20 cellular contexts compared by ENCODE assay signal in genomic region chr14:37311233-37311632, GRCh38.
DNase-seq lines count a peak whose midpoint lies in the region; ATAC-seq, FAIRE-seq and TF ChIP-seq lines count a peak whose summit lies in the region.
"Had no signal": no experiment of that assay in that cellular context is flagged by ENCODE, and none has a peak within 500 bp of the region (broad histone marks: within the 10 kb centered on the region; RNA-seq: fewer than 3 reads in every experiment).

No MANE protein-coding gene starts in this region.

- H3K9ac ChIP-seq in HepG2 (ENCODE audit: insufficient read depth, low read depth, low read length): no peak overlapping the region
- H3K9ac ChIP-seq: BLaER1 had no signal

- H3K27me3 ChIP-seq in HepG2 (ENCODE audit: control insufficient read depth in 1 of 2, insufficient read depth in 2 of 2, low read length in 2 of 2) (no peaks in the 10 kb centered on the region), right lobe of liver (no peaks in the 10 kb centered on the region)
- H3K27me3 ChIP-seq: BLaER1 had no signal

- in situ Hi-C loops in HepG2 (cut with HindIII; ENCODE audit: extremely low pct_ligation_motif_present, low pct_unique_long_range_greater_than_20kb): no loop called here

- no peaks in the 10 kb centered on the region for H3K79me2 ChIP-seq in HepG2 (ENCODE audit: insufficient read depth, low read length)

- H3K4me3 ChIP-seq in HepG2 (replicated peaks in 1 of 3; ENCODE audit: insufficient read depth in 1 of 3, low read depth in 2 of 3, low read length in 3 of 3) (no peak overlapping the region), right lobe of liver (no peak overlapping the region)
- H3K4me3 ChIP-seq: BLaER1, GM23338 had no signal

- no peak overlapping the region for H3K4me2 ChIP-seq in HepG2 (ENCODE audit: low read depth, low read length)
- H3K4me2 ChIP-seq: BLaER1, GM23338 had no signal

- no peak for DNase-seq in HepG2 (ENCODE audit: low spot score)
- no peak for DNase-seq in right lobe of liver
- DNase-seq in frontal cortex (ENCODE audit: low spot score in 2 of 2): no peak
- no peak for DNase-seq in progenitor cell of endocrine pancreas (ENCODE audit: low spot score, unreplicated experiment)
- no peak for DNase-seq in substantia nigra (lab: John Stamatoyannopoulos, UW)
- DNase-seq: Caco-2; CD4-positive, CD25-positive, alpha-beta regulatory T cell; CD8-positive, alpha-beta T cell; DMS153; DND-41; H9 had no signal

- peaks cover 10% of the 10 kb centered on the region for H3K36me3 Mint-ChIP-seq in progenitor cell of endocrine pancreas (ENCODE audit: insufficient read depth)
- H3K36me3 Mint-ChIP-seq: CD4-positive, CD25-positive, alpha-beta regulatory T cell; CD8-positive, alpha-beta T cell had no signal

- no peaks in the 10 kb centered on the region for H3K27me3 Mint-ChIP-seq in progenitor cell of endocrine pancreas
- H3K27me3 Mint-ChIP-seq: B cell; CD4-positive, CD25-positive, alpha-beta regulatory T cell had no signal

- FAIRE-seq in HepG2 (lab: Jason Lieb, UNC): no peak
- FAIRE-seq in frontal cortex (lab: Jason Lieb, UNC): peak; percentile 87
- FAIRE-seq: GM12892, GM19239 had no signal

- no peak overlapping the region for H3K4me3 Mint-ChIP-seq in progenitor cell of endocrine pancreas (ENCODE audit: low read depth)
- H3K4me3 Mint-ChIP-seq: B cell; CD4-positive, CD25-positive, alpha-beta regulatory T cell; CD8-positive, alpha-beta T cell; GM23338; H9 had no signal

- no peaks in the 10 kb centered on the region for H3K9me3 Mint-ChIP-seq in progenitor cell of endocrine pancreas (ENCODE audit: low read depth)
- H3K9me3 Mint-ChIP-seq: GM23338, H9 had no signal

- H3K4me1 ChIP-seq in HepG2 (ENCODE audit: insufficient read depth, low read length): no peaks in the 10 kb centered on the region
- H3K4me1 ChIP-seq in right lobe of liver: no peaks in the 10 kb centered on the region
- H3K4me1 ChIP-seq: BLaER1, Caco-2 had no signal

- TF ChIP-seq EP300 in HepG2 (IDR thresholded peaks at IDR 0.05; ENCODE audit: low read depth in 2 of 2, low read length in 2 of 2): no peak
- TF ChIP-seq EP300 in HepG2 (CRISPR knock-in tag; IDR thresholded peaks at IDR 0.05; ENCODE audit: borderline replicate concordance): no peak

- no peak overlapping the region for H2AFZ ChIP-seq in HepG2 (ENCODE audit: low read length)
- H2AFZ ChIP-seq: GM23338 had no signal

- no peak for TF ChIP-seq POLR2A in HepG2 (IDR thresholded peaks at IDR 0.05; ENCODE audit: insufficient read depth in 1 of 2, low read depth in 2 of 2, low read length in 2 of 2)
- TF ChIP-seq POLR2A in right lobe of liver (IDR thresholded peaks at IDR 0.05): no peak

- POLR2A ChIA-PET in HepG2 (lab: Yijun Ruan, JAX): no interaction called here

- BruUV-seq in HepG2 (replicated peaks; lab: Mats Ljungman, UMichigan): no TSS peak

- CTCF ChIA-PET in HepG2 (lab: Yijun Ruan, JAX; ENCODE audit: low intra/inter-chr PET ratio, low total read pairs): no interaction called here

- TF ChIP-seq CTCF in HepG2 (CRISPR knock-in tag; IDR thresholded peaks at IDR 0.05) (no peak), right lobe of liver (IDR thresholded peaks at IDR 0.05) (no peak), progenitor cell of endocrine pancreas (IDR thresholded peaks at IDR 0.05; ENCODE audit: unreplicated experiment) (no peak)

- ATAC-seq in HepG2 (no peak), right lobe of liver (no peak), GM21447 (IDR thresholded peaks at IDR 0.05; ENCODE audit: unreplicated experiment) (no peak)
- ATAC-seq: CD8-positive, alpha-beta T cell; GM23338; HCT116 had no signal

- H3K9me3 ChIP-seq in HepG2 (ENCODE audit: low read length) (no peaks in the 10 kb centered on the region), right lobe of liver (no peaks in the 10 kb centered on the region)
- H3K9me3 ChIP-seq: BLaER1, Caco-2 had no signal

- WGBS in HepG2 (ENCODE audit: low lambda C conversion rate): 97% methylated on average over 2 of the region's 2 CpGs
- 76% methylated on average over 2 of the region's 2 CpGs for WGBS in right lobe of liver (ENCODE audit: insufficient coverage, low coverage, low lambda C conversion rate, missing lambda C conversion rate)

- H3K36me3 ChIP-seq in HepG2 (replicated peaks in 1 of 2; ENCODE audit: control insufficient read depth in 1 of 2, insufficient read depth in 2 of 2, low read length in 2 of 2) (no peaks in the 10 kb centered on the region; a peak in 1 of 5 replicates), right lobe of liver (no peaks in the 10 kb centered on the region)
- H3K36me3 ChIP-seq: BLaER1 had no signal

- H3K27ac Mint-ChIP-seq in progenitor cell of endocrine pancreas: peak overlapping the region; percentile 21
- H3K27ac Mint-ChIP-seq: B cell; CD4-positive, CD25-positive, alpha-beta regulatory T cell; CD8-positive, alpha-beta T cell; GM23338; H9 had no signal

- H3K27ac ChIP-seq in HepG2 (ENCODE audit: extremely low read length, insufficient read depth, low read length) (no peak overlapping the region), right lobe of liver (no peak overlapping the region), substantia nigra (ENCODE audit: low read depth, low read length, poor library complexity, severe bottlenecking) (no peak overlapping the region)
- H3K27ac ChIP-seq: 22Rv1, BLaER1, C4-2B had no signal

- intact Hi-C loops in HepG2 (cut with micrococcal nuclease; ENCODE audit: unreplicated experiment): no loop called here
- intact Hi-C loops in right lobe of liver (cut with DNase I): no loop called here

- H3K4me1 Mint-ChIP-seq in progenitor cell of endocrine pancreas (ENCODE audit: low read depth): peaks cover 6% of the 10 kb centered on the region
- H3K4me1 Mint-ChIP-seq: B cell; CD4-positive, CD25-positive, alpha-beta regulatory T cell had no signal

- no peaks in the 10 kb centered on the region for H4K20me1 ChIP-seq in HepG2 (ENCODE audit: insufficient read depth, low read length)
- H4K20me1 ChIP-seq: BLaER1 had no signal

- no peak for TF ChIP-seq RAD21 in HepG2 (CRISPR knock-in tag; IDR thresholded peaks at IDR 0.05)

TF ChIP-seq in HepG2, 621 proteins besides CTCF, POLR2A, EP300 and RAD21:
- no peak for TF ChIP-seq ZNF225 (CRISPR knock-in tag; IDR thresholded peaks at IDR 0.05)
- peak; percentile 60 for TF ChIP-seq MAFF (IDR thresholded peaks at IDR 0.05; ENCODE audit: low read depth, low read length)
- TF ChIP-seq MAFK (conservative IDR thresholded peaks at IDR 0.05 in 1 of 2, IDR thresholded peaks at IDR 0.05 in 1 of 2; ENCODE audit: low read length in 2 of 2): peak; percentile 75 to 79
